Comparison of ENCODE assay signal across 2 cellular contexts in the genomic region with DNA sequence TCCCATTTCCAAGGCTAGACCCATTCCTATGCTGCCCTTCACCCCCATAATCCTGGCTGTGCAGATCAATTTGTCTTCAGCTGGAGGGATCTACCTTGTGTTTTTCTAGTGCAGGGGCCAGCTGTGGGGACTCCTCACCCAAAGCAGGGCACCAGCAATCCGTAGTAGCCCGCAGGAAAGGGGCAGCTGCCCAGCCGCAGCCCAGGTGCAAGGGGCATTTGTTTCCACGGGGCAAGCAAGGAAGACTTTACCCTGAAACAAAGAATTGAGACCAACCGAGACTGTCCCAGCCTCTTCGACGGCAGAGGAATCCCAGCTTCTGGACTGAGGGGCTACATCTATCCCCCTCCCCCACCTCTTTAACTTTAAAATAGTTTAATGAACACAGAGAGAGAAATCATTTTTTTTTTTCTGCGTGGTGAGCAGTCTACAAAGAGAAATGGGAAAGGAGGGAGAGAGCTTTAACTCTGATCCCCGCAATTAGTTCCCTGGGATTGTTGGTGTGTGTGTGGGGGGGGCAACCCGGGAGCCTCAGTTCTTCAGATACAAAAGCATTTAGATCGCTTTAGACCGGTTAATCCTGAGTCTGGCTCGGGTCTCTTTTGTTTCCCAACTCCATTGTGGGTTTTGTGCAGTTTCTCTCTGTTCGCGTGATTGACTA.
TF ChIP-seq lines count a peak whose summit lies in the region.

No MANE protein-coding gene starts in this region.

TF ChIP-seq in HCT116, 20 proteins besides CTCF, POLR2A, EP300 and RAD21:
- TF ChIP-seq FOSL1 (IDR thresholded peaks at IDR 0.05; ENCODE audit: low read depth), result no peak
- no peak for TF ChIP-seq ZNF274 (IDR thresholded peaks at IDR 0.05; ENCODE audit: low read depth, low read length)
- 0 out of 2 replicates have a peak, but pooled peaks have one; percentile 86 for TF ChIP-seq EZH2 (IDR thresholded peaks at IDR 0.05)
- no peak for TF ChIP-seq ZFX (IDR thresholded peaks at IDR 0.05)
- TF ChIP-seq JUND (IDR thresholded peaks at IDR 0.05), result no peak

TF ChIP-seq in GM12878, 131 proteins besides CTCF, POLR2A, EP300 and RAD21:
- no peak for TF ChIP-seq NFXL1 (IDR thresholded peaks at IDR 0.05; ENCODE audit: borderline replicate concordance)
- TF ChIP-seq STAT1 (conservative IDR thresholded peaks at IDR 0.05), result no peak
- TF ChIP-seq EGR1 (IDR thresholded peaks at IDR 0.05; ENCODE audit: borderline replicate concordance in 1 of 2, low read depth in 2 of 2, low read length in 2 of 2), result no peak
- no peak for TF ChIP-seq TAF1 (IDR thresholded peaks at IDR 0.05; ENCODE audit: borderline replicate concordance, low read depth, low read length)
